ENCODE assay signal across 1 cellular context in the genomic region with DNA sequence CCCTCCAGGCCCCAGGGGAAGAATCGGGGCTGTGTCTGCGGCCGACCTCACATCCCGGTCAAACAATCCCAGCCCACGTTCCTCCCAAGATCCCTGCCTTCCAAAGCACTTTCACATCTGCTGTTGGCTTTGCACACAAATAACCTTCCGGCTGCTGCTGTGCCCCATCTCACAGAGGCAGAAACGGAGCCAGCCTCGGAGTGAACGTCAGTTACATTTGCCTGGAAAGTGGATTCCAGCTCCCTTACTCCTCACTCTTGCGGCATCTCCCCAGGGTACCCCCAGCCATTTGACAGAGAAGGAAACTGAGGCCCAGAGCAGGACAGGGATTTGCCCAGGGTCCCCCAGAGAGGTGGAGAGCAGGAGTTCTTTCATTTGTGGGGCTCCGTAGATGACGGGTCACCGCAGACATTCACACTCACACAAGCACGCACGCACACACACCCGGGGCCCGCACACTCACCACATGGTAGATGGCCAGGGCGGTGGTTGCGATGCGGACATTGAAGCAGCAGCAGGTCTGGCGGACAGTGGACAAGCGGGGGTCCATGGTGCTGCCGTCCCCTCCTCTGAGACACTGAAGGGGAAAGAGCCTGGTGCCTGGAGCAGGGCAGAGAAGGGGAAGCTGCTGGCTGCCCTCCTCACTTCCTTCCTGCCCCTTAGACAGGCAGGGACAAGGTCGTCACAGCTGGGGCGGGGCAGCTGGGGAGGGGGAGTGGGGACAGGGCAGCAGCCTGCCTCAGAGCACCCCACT.
TF ChIP-seq lines count a peak whose summit lies in the region.

A gene with protein sequence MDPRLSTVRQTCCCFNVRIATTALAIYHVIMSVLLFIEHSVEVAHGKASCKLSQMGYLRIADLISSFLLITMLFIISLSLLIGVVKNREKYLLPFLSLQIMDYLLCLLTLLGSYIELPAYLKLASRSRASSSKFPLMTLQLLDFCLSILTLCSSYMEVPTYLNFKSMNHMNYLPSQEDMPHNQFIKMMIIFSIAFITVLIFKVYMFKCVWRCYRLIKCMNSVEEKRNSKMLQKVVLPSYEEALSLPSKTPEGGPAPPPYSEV (minus strand): TSS at position 579 of the 754 bp plus-strand sequence. CDS start 29 bp downstream, at position 550.

TF ChIP-seq in GM12878, 131 proteins besides CTCF, POLR2A, EP300 and RAD21 (continued from another document and continues in another):
- TF ChIP-seq SMAD5 (IDR thresholded peaks at IDR 0.05; ENCODE audit: low read depth): peak; percentile 90
- peak; percentile 72; the same call in 1 of the 2 replicates for TF ChIP-seq SPI1 (IDR thresholded peaks at IDR 0.05; ENCODE audit: borderline replicate concordance, insufficient read depth, low read depth, low read length)
- TF ChIP-seq SMAD1 (IDR thresholded peaks at IDR 0.05; ENCODE audit: low read depth, partially characterized antibody): peak; percentile 60
- 0 out of 2 replicates have a peak, but pooled peaks have one; percentile 12 for TF ChIP-seq NBN (IDR thresholded peaks at IDR 0.05)
- no peak for TF ChIP-seq CHD4 (IDR thresholded peaks at IDR 0.05)
- TF ChIP-seq SMARCA5 (IDR thresholded peaks at IDR 0.05): no peak
- peak; percentile 82 for TF ChIP-seq TAF1 (IDR thresholded peaks at IDR 0.05; ENCODE audit: borderline replicate concordance, low read depth, low read length)
- no peak for TF ChIP-seq MTA3 (IDR thresholded peaks at IDR 0.05; ENCODE audit: borderline replicate concordance, low read length)
- no peak for TF ChIP-seq TBL1XR1 (IDR thresholded peaks at IDR 0.05; ENCODE audit: low read depth, low read length)
- TF ChIP-seq, protein P1, sequence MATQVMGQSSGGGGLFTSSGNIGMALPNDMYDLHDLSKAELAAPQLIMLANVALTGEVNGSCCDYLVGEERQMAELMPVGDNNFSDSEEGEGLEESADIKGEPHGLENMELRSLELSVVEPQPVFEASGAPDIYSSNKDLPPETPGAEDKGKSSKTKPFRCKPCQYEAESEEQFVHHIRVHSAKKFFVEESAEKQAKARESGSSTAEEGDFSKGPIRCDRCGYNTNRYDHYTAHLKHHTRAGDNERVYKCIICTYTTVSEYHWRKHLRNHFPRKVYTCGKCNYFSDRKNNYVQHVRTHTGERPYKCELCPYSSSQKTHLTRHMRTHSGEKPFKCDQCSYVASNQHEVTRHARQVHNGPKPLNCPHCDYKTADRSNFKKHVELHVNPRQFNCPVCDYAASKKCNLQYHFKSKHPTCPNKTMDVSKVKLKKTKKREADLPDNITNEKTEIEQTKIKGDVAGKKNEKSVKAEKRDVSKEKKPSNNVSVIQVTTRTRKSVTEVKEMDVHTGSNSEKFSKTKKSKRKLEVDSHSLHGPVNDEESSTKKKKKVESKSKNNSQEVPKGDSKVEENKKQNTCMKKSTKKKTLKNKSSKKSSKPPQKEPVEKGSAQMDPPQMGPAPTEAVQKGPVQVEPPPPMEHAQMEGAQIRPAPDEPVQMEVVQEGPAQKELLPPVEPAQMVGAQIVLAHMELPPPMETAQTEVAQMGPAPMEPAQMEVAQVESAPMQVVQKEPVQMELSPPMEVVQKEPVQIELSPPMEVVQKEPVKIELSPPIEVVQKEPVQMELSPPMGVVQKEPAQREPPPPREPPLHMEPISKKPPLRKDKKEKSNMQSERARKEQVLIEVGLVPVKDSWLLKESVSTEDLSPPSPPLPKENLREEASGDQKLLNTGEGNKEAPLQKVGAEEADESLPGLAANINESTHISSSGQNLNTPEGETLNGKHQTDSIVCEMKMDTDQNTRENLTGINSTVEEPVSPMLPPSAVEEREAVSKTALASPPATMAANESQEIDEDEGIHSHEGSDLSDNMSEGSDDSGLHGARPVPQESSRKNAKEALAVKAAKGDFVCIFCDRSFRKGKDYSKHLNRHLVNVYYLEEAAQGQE (IDR thresholded peaks at IDR 0.05; ENCODE audit: low read depth, low read length): 0 out of 2 replicates have a peak, but pooled peaks have one; percentile 30
- TF ChIP-seq BACH1 (IDR thresholded peaks at IDR 0.05; ENCODE audit: borderline replicate concordance): no peak; the same call in 1 of the 2 replicates
- TF ChIP-seq, protein P2, sequence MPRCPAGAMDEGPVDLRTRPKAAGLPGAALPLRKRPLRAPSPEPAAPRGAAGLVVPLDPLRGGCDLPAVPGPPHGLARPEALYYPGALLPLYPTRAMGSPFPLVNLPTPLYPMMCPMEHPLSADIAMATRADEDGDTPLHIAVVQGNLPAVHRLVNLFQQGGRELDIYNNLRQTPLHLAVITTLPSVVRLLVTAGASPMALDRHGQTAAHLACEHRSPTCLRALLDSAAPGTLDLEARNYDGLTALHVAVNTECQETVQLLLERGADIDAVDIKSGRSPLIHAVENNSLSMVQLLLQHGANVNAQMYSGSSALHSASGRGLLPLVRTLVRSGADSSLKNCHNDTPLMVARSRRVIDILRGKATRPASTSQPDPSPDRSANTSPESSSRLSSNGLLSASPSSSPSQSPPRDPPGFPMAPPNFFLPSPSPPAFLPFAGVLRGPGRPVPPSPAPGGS (IDR thresholded peaks at IDR 0.05; ENCODE audit: borderline replicate concordance, insufficient read depth, low read depth, low read length, poor library complexity, severe bottlenecking): no peak
- no peak for TF ChIP-seq HDGF (IDR thresholded peaks at IDR 0.05)
- no peak for TF ChIP-seq FOXK2 (IDR thresholded peaks at IDR 0.05)
- TF ChIP-seq BCL11A (IDR thresholded peaks at IDR 0.05; ENCODE audit: low read depth, low read length): no peak
- TF ChIP-seq BRCA1 (IDR thresholded peaks at IDR 0.05; ENCODE audit: low read depth, low read length): no peak
- TF ChIP-seq GATAD2B (conservative IDR thresholded peaks at IDR 0.05; ENCODE audit: low read depth): 0 out of 2 replicates have a peak, but pooled peaks have one; percentile 30
- no peak for TF ChIP-seq CREB1 (IDR thresholded peaks at IDR 0.05; ENCODE audit: low read depth)
- TF ChIP-seq, protein P3, sequence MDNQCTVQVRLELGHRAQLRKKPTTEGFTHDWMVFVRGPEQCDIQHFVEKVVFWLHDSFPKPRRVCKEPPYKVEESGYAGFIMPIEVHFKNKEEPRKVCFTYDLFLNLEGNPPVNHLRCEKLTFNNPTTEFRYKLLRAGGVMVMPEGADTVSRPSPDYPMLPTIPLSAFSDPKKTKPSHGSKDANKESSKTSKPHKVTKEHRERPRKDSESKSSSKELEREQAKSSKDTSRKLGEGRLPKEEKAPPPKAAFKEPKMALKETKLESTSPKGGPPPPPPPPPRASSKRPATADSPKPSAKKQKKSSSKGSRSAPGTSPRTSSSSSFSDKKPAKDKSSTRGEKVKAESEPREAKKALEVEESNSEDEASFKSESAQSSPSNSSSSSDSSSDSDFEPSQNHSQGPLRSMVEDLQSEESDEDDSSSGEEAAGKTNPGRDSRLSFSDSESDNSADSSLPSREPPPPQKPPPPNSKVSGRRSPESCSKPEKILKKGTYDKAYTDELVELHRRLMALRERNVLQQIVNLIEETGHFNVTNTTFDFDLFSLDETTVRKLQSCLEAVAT (IDR thresholded peaks at IDR 0.05): peak; percentile 90
- TF ChIP-seq, protein P4, sequence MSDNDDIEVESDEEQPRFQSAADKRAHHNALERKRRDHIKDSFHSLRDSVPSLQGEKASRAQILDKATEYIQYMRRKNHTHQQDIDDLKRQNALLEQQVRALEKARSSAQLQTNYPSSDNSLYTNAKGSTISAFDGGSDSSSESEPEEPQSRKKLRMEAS (IDR thresholded peaks at IDR 0.05; ENCODE audit: low read depth, low read length): peak; percentile 52; the same call in 1 of the 2 replicates
- TF ChIP-seq, protein P5, sequence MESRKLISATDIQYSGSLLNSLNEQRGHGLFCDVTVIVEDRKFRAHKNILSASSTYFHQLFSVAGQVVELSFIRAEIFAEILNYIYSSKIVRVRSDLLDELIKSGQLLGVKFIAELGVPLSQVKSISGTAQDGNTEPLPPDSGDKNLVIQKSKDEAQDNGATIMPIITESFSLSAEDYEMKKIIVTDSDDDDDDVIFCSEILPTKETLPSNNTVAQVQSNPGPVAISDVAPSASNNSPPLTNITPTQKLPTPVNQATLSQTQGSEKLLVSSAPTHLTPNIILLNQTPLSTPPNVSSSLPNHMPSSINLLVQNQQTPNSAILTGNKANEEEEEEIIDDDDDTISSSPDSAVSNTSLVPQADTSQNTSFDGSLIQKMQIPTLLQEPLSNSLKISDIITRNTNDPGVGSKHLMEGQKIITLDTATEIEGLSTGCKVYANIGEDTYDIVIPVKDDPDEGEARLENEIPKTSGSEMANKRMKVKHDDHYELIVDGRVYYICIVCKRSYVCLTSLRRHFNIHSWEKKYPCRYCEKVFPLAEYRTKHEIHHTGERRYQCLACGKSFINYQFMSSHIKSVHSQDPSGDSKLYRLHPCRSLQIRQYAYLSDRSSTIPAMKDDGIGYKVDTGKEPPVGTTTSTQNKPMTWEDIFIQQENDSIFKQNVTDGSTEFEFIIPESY (IDR thresholded peaks at IDR 0.05): no peak
- TF ChIP-seq YY1 (IDR thresholded peaks at IDR 0.05; ENCODE audit: low read depth, low read length): no peak
- TF ChIP-seq, protein P6, sequence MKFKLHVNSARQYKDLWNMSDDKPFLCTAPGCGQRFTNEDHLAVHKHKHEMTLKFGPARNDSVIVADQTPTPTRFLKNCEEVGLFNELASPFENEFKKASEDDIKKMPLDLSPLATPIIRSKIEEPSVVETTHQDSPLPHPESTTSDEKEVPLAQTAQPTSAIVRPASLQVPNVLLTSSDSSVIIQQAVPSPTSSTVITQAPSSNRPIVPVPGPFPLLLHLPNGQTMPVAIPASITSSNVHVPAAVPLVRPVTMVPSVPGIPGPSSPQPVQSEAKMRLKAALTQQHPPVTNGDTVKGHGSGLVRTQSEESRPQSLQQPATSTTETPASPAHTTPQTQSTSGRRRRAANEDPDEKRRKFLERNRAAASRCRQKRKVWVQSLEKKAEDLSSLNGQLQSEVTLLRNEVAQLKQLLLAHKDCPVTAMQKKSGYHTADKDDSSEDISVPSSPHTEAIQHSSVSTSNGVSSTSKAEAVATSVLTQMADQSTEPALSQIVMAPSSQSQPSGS (IDR thresholded peaks at IDR 0.05; ENCODE audit: low read length): no peak
- TF ChIP-seq ZBED1 (IDR thresholded peaks at IDR 0.05; ENCODE audit: borderline replicate concordance): 0 out of 2 replicates have a peak, but pooled peaks have one; percentile 10
- TF ChIP-seq MTA2 (IDR thresholded peaks at IDR 0.05; ENCODE audit: low read depth): no peak
- TF ChIP-seq, protein P7, sequence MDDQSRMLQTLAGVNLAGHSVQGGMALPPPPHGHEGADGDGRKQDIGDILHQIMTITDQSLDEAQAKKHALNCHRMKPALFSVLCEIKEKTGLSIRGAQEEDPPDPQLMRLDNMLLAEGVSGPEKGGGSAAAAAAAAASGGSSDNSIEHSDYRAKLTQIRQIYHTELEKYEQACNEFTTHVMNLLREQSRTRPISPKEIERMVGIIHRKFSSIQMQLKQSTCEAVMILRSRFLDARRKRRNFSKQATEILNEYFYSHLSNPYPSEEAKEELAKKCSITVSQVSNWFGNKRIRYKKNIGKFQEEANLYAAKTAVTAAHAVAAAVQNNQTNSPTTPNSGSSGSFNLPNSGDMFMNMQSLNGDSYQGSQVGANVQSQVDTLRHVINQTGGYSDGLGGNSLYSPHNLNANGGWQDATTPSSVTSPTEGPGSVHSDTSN (IDR thresholded peaks at IDR 0.05; ENCODE audit: insufficient replicate concordance, low read depth, low read length): no peak
- TF ChIP-seq POU2F2 (IDR thresholded peaks at IDR 0.05; ENCODE audit: borderline replicate concordance, low read depth, low read length): peak; percentile 71; the same call in 2 of the 3 replicates
- no peak for TF ChIP-seq JUNB (IDR thresholded peaks at IDR 0.05)
- TF ChIP-seq, protein P8, sequence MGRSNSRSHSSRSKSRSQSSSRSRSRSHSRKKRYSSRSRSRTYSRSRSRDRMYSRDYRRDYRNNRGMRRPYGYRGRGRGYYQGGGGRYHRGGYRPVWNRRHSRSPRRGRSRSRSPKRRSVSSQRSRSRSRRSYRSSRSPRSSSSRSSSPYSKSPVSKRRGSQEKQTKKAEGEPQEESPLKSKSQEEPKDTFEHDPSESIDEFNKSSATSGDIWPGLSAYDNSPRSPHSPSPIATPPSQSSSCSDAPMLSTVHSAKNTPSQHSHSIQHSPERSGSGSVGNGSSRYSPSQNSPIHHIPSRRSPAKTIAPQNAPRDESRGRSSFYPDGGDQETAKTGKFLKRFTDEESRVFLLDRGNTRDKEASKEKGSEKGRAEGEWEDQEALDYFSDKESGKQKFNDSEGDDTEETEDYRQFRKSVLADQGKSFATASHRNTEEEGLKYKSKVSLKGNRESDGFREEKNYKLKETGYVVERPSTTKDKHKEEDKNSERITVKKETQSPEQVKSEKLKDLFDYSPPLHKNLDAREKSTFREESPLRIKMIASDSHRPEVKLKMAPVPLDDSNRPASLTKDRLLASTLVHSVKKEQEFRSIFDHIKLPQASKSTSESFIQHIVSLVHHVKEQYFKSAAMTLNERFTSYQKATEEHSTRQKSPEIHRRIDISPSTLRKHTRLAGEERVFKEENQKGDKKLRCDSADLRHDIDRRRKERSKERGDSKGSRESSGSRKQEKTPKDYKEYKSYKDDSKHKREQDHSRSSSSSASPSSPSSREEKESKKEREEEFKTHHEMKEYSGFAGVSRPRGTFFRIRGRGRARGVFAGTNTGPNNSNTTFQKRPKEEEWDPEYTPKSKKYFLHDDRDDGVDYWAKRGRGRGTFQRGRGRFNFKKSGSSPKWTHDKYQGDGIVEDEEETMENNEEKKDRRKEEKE (IDR thresholded peaks at IDR 0.05): no peak
- TF ChIP-seq, protein P9, sequence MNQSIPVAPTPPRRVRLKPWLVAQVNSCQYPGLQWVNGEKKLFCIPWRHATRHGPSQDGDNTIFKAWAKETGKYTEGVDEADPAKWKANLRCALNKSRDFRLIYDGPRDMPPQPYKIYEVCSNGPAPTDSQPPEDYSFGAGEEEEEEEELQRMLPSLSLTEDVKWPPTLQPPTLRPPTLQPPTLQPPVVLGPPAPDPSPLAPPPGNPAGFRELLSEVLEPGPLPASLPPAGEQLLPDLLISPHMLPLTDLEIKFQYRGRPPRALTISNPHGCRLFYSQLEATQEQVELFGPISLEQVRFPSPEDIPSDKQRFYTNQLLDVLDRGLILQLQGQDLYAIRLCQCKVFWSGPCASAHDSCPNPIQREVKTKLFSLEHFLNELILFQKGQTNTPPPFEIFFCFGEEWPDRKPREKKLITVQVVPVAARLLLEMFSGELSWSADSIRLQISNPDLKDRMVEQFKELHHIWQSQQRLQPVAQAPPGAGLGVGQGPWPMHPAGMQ (IDR thresholded peaks at IDR 0.05; ENCODE audit: borderline replicate concordance): peak; percentile 16; the same call in 1 of the 2 replicates
- no peak for TF ChIP-seq ZNF24 (IDR thresholded peaks at IDR 0.05)
- no peak for TF ChIP-seq CBX5 (IDR thresholded peaks at IDR 0.05; ENCODE audit: low read depth)
- TF ChIP-seq YBX1 (IDR thresholded peaks at IDR 0.05): no peak
- no peak for TF ChIP-seq ESRRA (IDR thresholded peaks at IDR 0.05; ENCODE audit: low read length)
- no peak for TF ChIP-seq KAT2A (conservative IDR thresholded peaks at IDR 0.05; ENCODE audit: control insufficient read depth, low read depth, low read length)
- TF ChIP-seq EZH2 (IDR thresholded peaks at IDR 0.05; ENCODE audit: borderline replicate concordance, control insufficient read depth, low read depth, low read length): no peak
- TF ChIP-seq IRF4 (IDR thresholded peaks at IDR 0.05; ENCODE audit: low read depth, low read length): no peak
- no peak for TF ChIP-seq SUZ12 (IDR thresholded peaks at IDR 0.05; ENCODE audit: unreplicated experiment)
